Comparison of ENCODE assay signal across 1 cellular context in the genomic region with DNA sequence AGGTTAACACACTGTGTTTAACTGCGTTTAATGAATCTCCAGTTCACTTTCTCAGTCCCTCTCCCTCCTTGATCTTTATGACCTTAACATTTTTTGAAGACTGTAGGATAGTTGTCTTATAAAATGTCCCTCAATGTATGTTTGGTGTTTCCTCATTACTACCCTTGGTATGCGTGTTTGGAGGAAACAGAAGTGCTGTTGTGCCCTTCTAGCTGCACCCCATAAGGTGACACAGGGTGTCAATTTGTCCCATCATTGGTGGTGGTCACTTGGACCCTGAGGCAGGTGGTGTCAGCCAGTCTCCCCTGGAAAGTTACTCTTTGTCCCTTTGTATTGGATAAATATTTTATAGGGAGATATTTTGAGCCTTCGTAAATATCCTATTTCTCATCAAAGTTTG.
TF ChIP-seq lines count a peak whose summit lies in the region.

No MANE protein-coding gene starts in this region.

TF ChIP-seq in GM12878, 131 proteins besides CTCF, POLR2A, EP300 and RAD21:
- no peak for TF ChIP-seq ZNF384 (IDR thresholded peaks at IDR 0.05; ENCODE audit: borderline replicate concordance, low read depth, low read length)
- TF ChIP-seq POLR2AphosphoS5 (IDR thresholded peaks at IDR 0.05; ENCODE audit: low read length): peak; percentile 36; the same call in 1 of the 2 replicates
